ENCODE assay signal across 11 cellular contexts in the genomic region with DNA sequence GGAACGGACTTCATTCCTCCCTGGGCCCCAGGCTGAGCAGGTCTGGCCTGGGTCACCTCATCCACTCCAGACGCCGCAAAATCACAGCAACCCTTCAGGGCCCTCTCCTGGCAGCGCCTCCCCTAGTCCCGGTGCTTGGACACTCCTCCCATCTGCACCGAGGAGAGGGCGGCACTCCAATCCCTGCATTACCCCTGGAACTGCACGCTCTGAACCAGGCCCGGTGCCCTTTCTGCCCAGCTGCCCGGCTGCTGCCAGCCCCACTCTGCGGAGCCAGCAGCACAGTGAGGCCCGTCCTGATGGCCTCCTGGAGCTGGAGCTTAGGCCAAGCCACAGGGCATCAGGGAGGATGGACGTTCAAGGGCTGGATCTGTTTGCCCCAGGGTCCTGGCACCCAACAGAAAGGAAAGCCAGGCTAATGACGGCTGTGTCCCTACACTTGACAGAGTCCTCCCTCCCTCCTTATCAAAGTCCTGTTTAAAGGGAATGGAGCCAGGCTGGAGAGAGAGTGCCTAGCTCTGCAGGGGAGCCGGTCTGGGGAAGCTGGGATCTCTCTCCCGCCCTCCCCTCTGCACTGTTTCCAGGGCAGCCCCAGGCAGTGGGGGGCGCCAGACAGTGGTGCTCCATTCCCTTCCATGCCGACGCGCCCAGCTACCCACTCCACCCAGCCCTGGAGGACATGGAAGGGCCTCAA. TPM values are rescaled to one million over a fixed set of nuclear protein-coding genes. Genes with fewer than 3 reads are reported as not detected.
A peak's percentile ranks its signal among the peaks of the same experiment; 100 is the strongest.
DNase-seq lines count a peak whose midpoint lies in the region; ATAC-seq and TF ChIP-seq lines count a peak whose summit lies in the region.
"Had no signal": no experiment of that assay in that cellular context is flagged by ENCODE, and none has a peak within 500 bp of the region (broad histone marks: within the 10 kb centered on the region; RNA-seq: fewer than 3 reads in every experiment).

No MANE protein-coding gene starts in this region.

- no peaks in the 10 kb centered on the region for H3K4me1 Mint-ChIP-seq in activated CD4-positive, alpha-beta memory T cell treated with anti-CD3 and anti-CD28 coated beads, Interleukin-2, amount 10 ng/mL, durations not matched to agents 7 days and 5 days
- H3K4me1 Mint-ChIP-seq in CD14-positive monocyte: no peaks in the 10 kb centered on the region
- H3K4me1 Mint-ChIP-seq: activated CD4-positive, alpha-beta T cell treated with anti-CD3 and anti-CD28 coated beads, Interleukin-2, amount 10 ng/mL, durations not matched to agents 24 days and 14 days had no signal

- no peak overlapping the region for H3K4me3 Mint-ChIP-seq in activated CD4-positive, alpha-beta memory T cell treated with anti-CD3 and anti-CD28 coated beads, Interleukin-2, amount 10 ng/mL, durations not matched to agents 7 days and 5 days
- no peak overlapping the region for H3K4me3 Mint-ChIP-seq in CD14-positive monocyte
- H3K4me3 Mint-ChIP-seq: activated CD4-positive, alpha-beta T cell treated with anti-CD3 and anti-CD28 coated beads, Interleukin-2, amount 10 ng/mL, durations not matched to agents 24 days and 14 days had no signal

- peak overlapping the region; percentile 91 for H3K27ac ChIP-seq in left ventricle myocardium inferior (replicated peaks)
- H3K27ac ChIP-seq in prostate gland: no peak overlapping the region
- H3K27ac ChIP-seq: HL-60 had no signal

- H3K9me3 Mint-ChIP-seq in activated CD4-positive, alpha-beta memory T cell treated with anti-CD3 and anti-CD28 coated beads, Interleukin-2, amount 10 ng/mL, durations not matched to agents 7 days and 5 days: peaks cover 8% of the 10 kb centered on the region
- peaks cover 2 to 31% (median 22%) of the 10 kb centered on the region in 7 donors for H3K9me3 Mint-ChIP-seq in CD14-positive monocyte

- ATAC-seq in GM18861 (IDR thresholded peaks at IDR 0.05; ENCODE audit: unreplicated experiment) (no peak), GM18502 (IDR thresholded peaks at IDR 0.05; ENCODE audit: poor library complexity, unreplicated experiment) (no peak)

- H3K36me3 ChIP-seq in BJ (ENCODE audit: control insufficient read depth, insufficient read depth, low read length): peaks cover 45% of the 10 kb centered on the region
- H3K36me3 ChIP-seq in left ventricle myocardium inferior: peaks cover 41% of the 10 kb centered on the region
- peaks cover 0 to 11% of the 10 kb centered on the region in 2 donors for H3K36me3 ChIP-seq in prostate gland

- CTCF ChIA-PET in BJ (lab: Yijun Ruan, JAX): interaction anchor here (1.2 to 1.9 kb wide), 3 partner anchors 10 to 139 kb away, joined by 3 to 9 read pairs (median 4); no protein-coding TSS in a partner anchor
- CTCF ChIA-PET in activated CD4-positive, alpha-beta memory T cell treated with anti-CD3 and anti-CD28 coated beads, Interleukin-2, amount 10 ng/mL, durations not matched to agents 7 days and 5 days (lab: Charles Lee): no interaction called here

- H3K27me3 ChIP-seq in BJ (ENCODE audit: control insufficient read depth, insufficient read depth, low read length): no peaks in the 10 kb centered on the region
- H3K27me3 ChIP-seq in left ventricle myocardium inferior (ENCODE audit: low read depth): no peaks in the 10 kb centered on the region
- no peaks in the 10 kb centered on the region for H3K27me3 ChIP-seq in prostate gland (replicated peaks; ENCODE audit: insufficient read depth)

- TF ChIP-seq CTCF in BJ (IDR thresholded peaks at IDR 0.05; ENCODE audit: insufficient read depth, low read depth, low read length): 0 out of 2 replicates have a peak, but pooled peaks have one; percentile 16
- no peak for TF ChIP-seq CTCF in left ventricle myocardium inferior (IDR thresholded peaks at IDR 0.05; ENCODE audit: borderline replicate concordance)
- TF ChIP-seq CTCF in prostate gland (IDR thresholded peaks at IDR 0.05): peak in 1 of 4 experiments; percentile 21
- TF ChIP-seq CTCF in CD14-positive monocyte (IDR thresholded peaks at IDR 0.05): no peak

- H3K27ac Mint-ChIP-seq in activated CD4-positive, alpha-beta memory T cell treated with anti-CD3 and anti-CD28 coated beads, Interleukin-2, amount 10 ng/mL, durations not matched to agents 7 days and 5 days: no peak overlapping the region
- H3K27ac Mint-ChIP-seq in CD14-positive monocyte: no peak overlapping the region
- H3K27ac Mint-ChIP-seq: activated CD4-positive, alpha-beta T cell treated with anti-CD3 and anti-CD28 coated beads, Interleukin-2, amount 10 ng/mL, durations not matched to agents 24 days and 14 days had no signal

- intact Hi-C loops in left ventricle myocardium inferior (cut with micrococcal nuclease): no loop called here
- intact Hi-C loops in prostate gland (cut with DNase I): no loop called here
- intact Hi-C loops in CD14-positive monocyte (cut with micrococcal nuclease): no loop called here

- peaks cover 4% of the 10 kb centered on the region for H3K27me3 Mint-ChIP-seq in activated CD4-positive, alpha-beta memory T cell treated with anti-CD3 and anti-CD28 coated beads, Interleukin-2, amount 10 ng/mL, durations not matched to agents 7 days and 5 days
- H3K27me3 Mint-ChIP-seq in CD14-positive monocyte (ENCODE audit: low read depth in 3 of 3): peaks cover 0 to 8% (median 0%) of the 10 kb centered on the region in 3 donors
- H3K27me3 Mint-ChIP-seq: activated CD4-positive, alpha-beta T cell treated with anti-CD3 and anti-CD28 coated beads, Interleukin-2, amount 10 ng/mL, durations not matched to agents 24 days and 14 days had no signal

- TF ChIP-seq POLR2A in prostate gland (IDR thresholded peaks at IDR 0.05): no peak

- H3K36me3 Mint-ChIP-seq in activated CD4-positive, alpha-beta memory T cell treated with anti-CD3 and anti-CD28 coated beads, Interleukin-2, amount 10 ng/mL, durations not matched to agents 7 days and 5 days (ENCODE audit: low read depth): no peaks in the 10 kb centered on the region
- H3K36me3 Mint-ChIP-seq in CD14-positive monocyte: no peaks in the 10 kb centered on the region

- H3K4me1 ChIP-seq in left ventricle myocardium inferior: peaks cover 30% of the 10 kb centered on the region
- H3K4me1 ChIP-seq in prostate gland (replicated peaks): no peaks in the 10 kb centered on the region

- H3K9me3 ChIP-seq in left ventricle myocardium inferior (replicated peaks) (peaks cover 19% of the 10 kb centered on the region), prostate gland (no peaks in the 10 kb centered on the region)

- H3K4me3 ChIP-seq in BJ (ENCODE audit: low read depth, low read length): no peak overlapping the region
- H3K4me3 ChIP-seq in left ventricle myocardium inferior: peak overlapping the region; percentile 54
- H3K4me3 ChIP-seq in prostate gland: no peak overlapping the region

- DNase-seq in BJ (ENCODE audit: low read depth): no peak
- peak; percentile 5 for DNase-seq in activated CD4-positive, alpha-beta memory T cell treated with anti-CD3 and anti-CD28 coated beads, Interleukin-2, amount 10 ng/mL, durations not matched to agents 7 days and 5 days
- peak; percentile 79 for DNase-seq in left ventricle myocardium inferior
- peak; percentile 3 for DNase-seq in prostate gland (ENCODE audit: low spot score)
- no peak for DNase-seq in CD14-positive monocyte (ENCODE audit: low spot score)
- DNase-seq in NK-92 treated with Interleukin-12 subunit alpha and Interleukin-12 subunit beta, amount 100 ng/mL, for 24 hours (lab: John Stamatoyannopoulos, UW): no peak
- DNase-seq: activated CD4-positive, alpha-beta T cell treated with anti-CD3 and anti-CD28 coated beads, Interleukin-2, amount 10 ng/mL, durations not matched to agents 24 days and 14 days; NCI-H2029 treated with DMSO at 0.1 percent for 48 hours had no signal

- POLR2A ChIA-PET in BJ (lab: Charles Lee): no interaction called here
- POLR2A ChIA-PET in activated CD4-positive, alpha-beta memory T cell treated with anti-CD3 and anti-CD28 coated beads, Interleukin-2, amount 10 ng/mL, durations not matched to agents 7 days and 5 days (lab: Charles Lee): no interaction called here

- 62% methylated on average over 19 of the region's 20 CpGs for WGBS in prostate gland

RNA-seq across cellular contexts. Expression of a gene that starts 12.7 kb away (rescaled TPM):
- polyA plus RNA-seq in BJ (2011; rRNA removed) (412 and 665 TPM in 2 replicates), CD14-positive monocyte (not detected)
- 246 and 249 TPM in 2 replicates for polyA minus RNA-seq in BJ (2011; rRNA and poly(A)+ RNA removed)
- total RNA-seq in activated CD4-positive, alpha-beta memory T cell treated with anti-CD3 and anti-CD28 coated beads, Interleukin-2, amount 10 ng/mL, durations not matched to agents 7 days and 5 days: 1 to 10 TPM; 1.1 to 1.6 TPM
- total RNA-seq in left ventricle myocardium inferior (157 TPM), prostate gland (100 to 1,000 TPM; 198 to 474 TPM)

RNA-seq across cellular contexts. Expression of a gene that starts 44.7 kb away (rescaled TPM):
- polyA plus RNA-seq in BJ (2011; rRNA removed) (0.05 and 0.06 TPM in 2 replicates), CD14-positive monocyte (not detected)
- polyA minus RNA-seq in BJ (2011; rRNA and poly(A)+ RNA removed): not detected in 2 replicates
- under 1 TPM in 1 of 2 experiments, not detected in 1; 0.18 TPM for total RNA-seq in activated CD4-positive, alpha-beta memory T cell treated with anti-CD3 and anti-CD28 coated beads, Interleukin-2, amount 10 ng/mL, durations not matched to agents 7 days and 5 days
- total RNA-seq in left ventricle myocardium inferior (2.2 TPM), prostate gland (10 to 100 TPM in 1 of 2 donors, 1 to 10 TPM in 1; 1.4 to 19.0 TPM)

Comparison
In these comparisons a context has a peak if more than half of its experiments do, and no peak if none do; other contexts are left out.
1. DNase-seq: peak in activated CD4-positive, alpha-beta memory T cell treated with anti-CD3 and anti-CD28 coated beads, Interleukin-2, amount 10 ng/mL, durations not matched to agents 7 days and 5 days (single experiment), left ventricle myocardium inferior (single experiment) and prostate gland (single experiment); none in BJ (single experiment), CD14-positive monocyte (single experiment) and NK-92 treated with Interleukin-12 subunit alpha and Interleukin-12 subunit beta, amount 100 ng/mL, for 24 hours (single experiment).
2. RNA of a gene that starts 12.7 kb away (total RNA-seq): 198 to 474 TPM in prostate gland and 157 TPM in left ventricle myocardium inferior (single experiment); 1.1 to 1.6 TPM in activated CD4-positive, alpha-beta memory T cell treated with anti-CD3 and anti-CD28 coated beads, Interleukin-2, amount 10 ng/mL, durations not matched to agents 7 days and 5 days; every median in the first group is over 10 times any median in the second.